ENCODE assay signal across 1 cellular context in the genomic region with DNA sequence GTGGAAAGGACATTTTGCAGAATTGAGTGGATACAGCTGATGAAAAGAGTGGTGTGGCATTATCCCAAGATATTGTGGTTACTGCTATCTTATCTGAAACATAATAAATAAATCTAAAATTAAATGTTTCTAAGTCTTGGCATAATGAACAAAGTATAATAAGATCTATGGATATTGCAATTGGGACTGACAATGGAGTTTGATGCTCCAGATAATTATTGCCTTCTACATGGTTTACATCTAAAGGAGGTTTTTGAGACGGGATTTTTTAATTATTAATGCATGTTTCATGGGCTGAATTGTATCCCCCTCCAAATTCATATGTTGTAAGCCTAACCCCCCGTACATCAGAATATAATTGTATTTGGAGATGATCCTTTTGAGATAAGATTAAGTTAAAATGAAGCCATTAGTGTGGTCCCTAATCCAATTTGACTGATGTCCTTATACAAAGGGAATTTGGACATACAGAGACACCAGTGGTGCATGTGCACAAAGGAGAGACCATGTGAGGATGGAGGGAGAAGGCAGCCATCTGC.
A peak's percentile ranks its signal among the peaks of the same experiment; 100 is the strongest.
TF ChIP-seq lines count a peak whose summit lies in the region.

No MANE protein-coding gene starts in this region.

TF ChIP-seq in SK-N-SH, 30 proteins besides CTCF, POLR2A, EP300 and RAD21 (continued from another document):
- TF ChIP-seq, protein P1, sequence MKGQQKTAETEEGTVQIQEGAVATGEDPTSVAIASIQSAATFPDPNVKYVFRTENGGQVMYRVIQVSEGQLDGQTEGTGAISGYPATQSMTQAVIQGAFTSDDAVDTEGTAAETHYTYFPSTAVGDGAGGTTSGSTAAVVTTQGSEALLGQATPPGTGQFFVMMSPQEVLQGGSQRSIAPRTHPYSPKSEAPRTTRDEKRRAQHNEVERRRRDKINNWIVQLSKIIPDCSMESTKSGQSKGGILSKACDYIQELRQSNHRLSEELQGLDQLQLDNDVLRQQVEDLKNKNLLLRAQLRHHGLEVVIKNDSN (IDR thresholded peaks at IDR 0.05; ENCODE audit: borderline replicate concordance, low read depth) = no peak
- TF ChIP-seq GATA2 (CRISPR knock-in tag; IDR thresholded peaks at IDR 0.05) (peak; percentile 64), TEAD4 (IDR thresholded peaks at IDR 0.05; ENCODE audit: borderline replicate concordance, insufficient read depth) (no peak), TAF1 (IDR thresholded peaks at IDR 0.05; ENCODE audit: borderline replicate concordance, low read depth, low read length) (no peak), SIN3A (IDR thresholded peaks at IDR 0.05; ENCODE audit: borderline replicate concordance, low read depth, low read length) (no peak), FOSL2 (IDR thresholded peaks at IDR 0.05; ENCODE audit: borderline replicate concordance, low read depth) (no peak), MEF2A (IDR thresholded peaks at IDR 0.05; ENCODE audit: borderline replicate concordance, low read depth) (no peak), ELF1 (IDR thresholded peaks at IDR 0.05) (no peak)
